Comparison of ENCODE assay signal across 1 cellular context in the genomic region with DNA sequence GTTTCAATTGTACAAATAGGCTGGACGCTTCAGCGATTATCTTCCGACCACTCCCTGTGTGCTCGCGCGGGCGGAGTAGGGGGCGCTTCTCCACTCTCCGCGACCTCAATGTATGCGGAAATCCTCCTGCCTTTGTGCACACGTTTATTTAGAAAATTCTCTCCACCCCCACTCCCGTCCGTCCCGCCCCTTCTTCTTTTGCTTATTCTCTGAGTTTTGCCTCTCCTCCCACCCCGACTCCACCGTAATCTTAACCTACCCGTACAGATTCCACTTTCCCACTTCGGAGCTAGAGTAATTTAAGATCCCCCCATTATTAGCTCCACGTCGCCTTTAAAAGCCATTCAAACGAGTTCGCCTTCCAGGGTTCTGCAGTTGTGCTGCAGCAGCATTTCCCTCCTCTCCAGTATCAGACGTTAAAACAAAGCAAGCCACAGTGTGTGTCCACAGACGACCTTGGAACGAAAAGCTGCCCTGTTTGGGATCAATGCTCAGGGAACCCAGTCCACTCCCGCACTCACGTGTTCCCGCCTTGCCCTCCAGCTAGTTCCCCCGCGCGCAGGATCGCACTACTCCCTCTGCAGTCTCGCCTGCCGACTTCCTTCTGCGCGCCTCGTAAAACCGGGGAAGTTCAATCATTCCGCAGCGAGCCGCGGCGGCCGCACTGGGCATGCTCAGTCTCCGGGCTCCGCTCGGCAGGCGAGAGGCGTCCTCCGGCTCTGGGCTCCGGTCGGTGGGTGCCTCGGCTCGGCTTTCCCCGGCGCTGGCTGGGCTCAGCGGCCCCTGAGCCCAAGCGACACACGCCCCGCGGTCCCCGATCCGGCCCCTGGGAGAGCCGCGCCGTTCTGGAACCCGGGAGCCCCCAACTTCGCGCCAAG.
TF ChIP-seq lines count a peak whose summit lies in the region.

Gene ANO6 (plus strand): TSS at position 677 of the 878 bp plus-strand sequence. CDS start 227 bp downstream, outside the sequence.

TF ChIP-seq in liver, 16 proteins besides CTCF, POLR2A, EP300 and RAD21 (continued from another document):
- TF ChIP-seq ZBTB33 (IDR thresholded peaks at IDR 0.05) (peak; percentile 47), GABPA (IDR thresholded peaks at IDR 0.05 in 1 of 2, conservative IDR thresholded peaks at IDR 0.05 in 1 of 2) (peak in 1 of 2 donors; percentile 20), YY1 (IDR thresholded peaks at IDR 0.05) (peak; percentile 77)
- TF ChIP-seq, protein P1, sequence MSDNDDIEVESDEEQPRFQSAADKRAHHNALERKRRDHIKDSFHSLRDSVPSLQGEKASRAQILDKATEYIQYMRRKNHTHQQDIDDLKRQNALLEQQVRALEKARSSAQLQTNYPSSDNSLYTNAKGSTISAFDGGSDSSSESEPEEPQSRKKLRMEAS (IDR thresholded peaks at IDR 0.05) = peak; percentile 70
TF ChIP-seq in liver: peak in this region for 11.
